In genomic region chr12:110741795-110742717, GRCh38 we compare ENCODE assay signal across 8 cellular contexts. TPM values are rescaled to one million over a fixed set of nuclear protein-coding genes. Genes with fewer than 3 reads are reported as not detected.
A peak's percentile ranks its signal among the peaks of the same experiment; 100 is the strongest.
DNase-seq lines count a peak whose midpoint lies in the region; ATAC-seq, FAIRE-seq and TF ChIP-seq lines count a peak whose summit lies in the region.

No MANE protein-coding gene starts in this region.

- POLR2A ChIA-PET in HepG2 (lab: Yijun Ruan, JAX) = interaction anchor here (1.0 to 1.3 kb wide), 5 partner anchors 9 to 274 kb away, joined by 3 to 6 read pairs (median 3); partner anchors contain the start of genes FAM216A and GPN3

- H3K9ac ChIP-seq in HUES48 (ENCODE audit: low read depth, low read length) (peak overlapping the region; percentile 91), HepG2 (ENCODE audit: insufficient read depth, low read depth, low read length) (peak overlapping the region; percentile 94)

- DNase-seq in SJSA1 (ENCODE audit: low read depth in 1 of 2, low spot score in 2 of 2) (peak; percentile 40 to 54), cerebellum (ENCODE audit: low spot score) (peak; percentile 30), HepG2 (ENCODE audit: low spot score) (no peak), stomach (peak; percentile 28)
- DNase-seq in central memory CD4-positive, alpha-beta T cell = no peak

- TF ChIP-seq EP300 in HepG2 (IDR thresholded peaks at IDR 0.05; ENCODE audit: low read depth in 2 of 2, low read length in 2 of 2) (no peak), HepG2 (CRISPR knock-in tag; IDR thresholded peaks at IDR 0.05; ENCODE audit: borderline replicate concordance) (no peak), stomach (IDR thresholded peaks at IDR 0.05) (no peak)

- no peak overlapping the region for H2AFZ ChIP-seq in HepG2 (ENCODE audit: low read length)

- TF ChIP-seq POLR2A in HepG2 (IDR thresholded peaks at IDR 0.05; ENCODE audit: insufficient read depth in 1 of 2, low read depth in 2 of 2, low read length in 2 of 2) (peak in 1 of 2 experiments; percentile 55; a peak in 2 of 4 replicates), stomach (IDR thresholded peaks at IDR 0.05) (no peak)

- H3K27me3 ChIP-seq in HUES48 (ENCODE audit: control insufficient read depth, insufficient read depth, low read length) (no peaks in the 10 kb centered on the region), SJSA1 (replicated peaks) (no peaks in the 10 kb centered on the region), HepG2 (ENCODE audit: control insufficient read depth in 1 of 2, insufficient read depth in 2 of 2, low read length in 2 of 2) (no peaks in the 10 kb centered on the region; a peak in 1 of 5 replicates), stomach (no peaks in the 10 kb centered on the region)

- no peak for TF ChIP-seq RAD21 in HepG2 (CRISPR knock-in tag; IDR thresholded peaks at IDR 0.05)

- peaks cover 54% of the 10 kb centered on the region for H3K79me2 ChIP-seq in HepG2 (ENCODE audit: insufficient read depth, low read length)

- peak overlapping the region; percentile 78 for H3K4me2 ChIP-seq in HepG2 (ENCODE audit: low read depth, low read length)

- ATAC-seq in GM19372 (IDR thresholded peaks at IDR 0.05; ENCODE audit: low read depth, unreplicated experiment) (peak; percentile 5), HepG2 (peak; percentile 21)

- BruUV-seq in HepG2 (replicated peaks; lab: Mats Ljungman, UMichigan) = no TSS peak

- no peak for TF ChIP-seq CTCF in C4-2B (conservative IDR thresholded peaks at IDR 0.05)
- no peak for TF ChIP-seq CTCF in HepG2 (CRISPR knock-in tag; IDR thresholded peaks at IDR 0.05)
- TF ChIP-seq CTCF in stomach (IDR thresholded peaks at IDR 0.05) = no peak

- H3K27ac ChIP-seq in C4-2B = peak overlapping the region; percentile 97
- H3K27ac ChIP-seq in HUES48 (ENCODE audit: low read depth, low read length) = peak overlapping the region; percentile 76
- H3K27ac ChIP-seq in SJSA1 = peak overlapping the region; percentile 98
- H3K27ac ChIP-seq in HepG2 (ENCODE audit: extremely low read length, insufficient read depth, low read length) = peak overlapping the region; percentile 87
- peak overlapping the region; percentile 93 to 97 (median 95) for H3K27ac ChIP-seq in stomach

- CTCF ChIA-PET in HepG2 (lab: Yijun Ruan, JAX; ENCODE audit: low intra/inter-chr PET ratio, low total read pairs) = no interaction called here

- no peaks in the 10 kb centered on the region for H3K9me3 ChIP-seq in HUES48 (ENCODE audit: control insufficient read depth, insufficient read depth, low read length)
- H3K9me3 ChIP-seq in SJSA1 (replicated peaks) = no peaks in the 10 kb centered on the region
- H3K9me3 ChIP-seq in HepG2 (ENCODE audit: low read length) = no peaks in the 10 kb centered on the region
- no peaks in the 10 kb centered on the region for H3K9me3 ChIP-seq in stomach

- peaks cover 26% of the 10 kb centered on the region for H3K4me1 ChIP-seq in HUES48 (ENCODE audit: control insufficient read depth, insufficient read depth, low read length)
- H3K4me1 ChIP-seq in SJSA1 (replicated peaks) = peaks cover 53% of the 10 kb centered on the region
- H3K4me1 ChIP-seq in HepG2 (ENCODE audit: insufficient read depth, low read length) = peaks cover 60% of the 10 kb centered on the region
- peaks cover 42 to 70% (median 55%) of the 10 kb centered on the region in 4 donors for H3K4me1 ChIP-seq in stomach

- no peak for FAIRE-seq in HepG2 (lab: Jason Lieb, UNC)

- peaks cover 50% of the 10 kb centered on the region for H4K20me1 ChIP-seq in HepG2 (ENCODE audit: insufficient read depth, low read length)

- H3K4me3 ChIP-seq in HUES48 (ENCODE audit: low read depth, low read length) (peak overlapping the region; percentile 90), SJSA1 (peak overlapping the region; percentile 91), HepG2 (replicated peaks in 1 of 3; ENCODE audit: insufficient read depth in 1 of 3, low read depth in 2 of 3, low read length in 3 of 3) (peak overlapping the region; percentile 86 to 96 (median 96)), stomach (peak overlapping the region; percentile 81 to 99 (median 89))

- in situ Hi-C loops in HepG2 (cut with HindIII; ENCODE audit: extremely low pct_ligation_motif_present, low pct_unique_long_range_greater_than_20kb) = loop anchor here (5.0 kb wide), 1 partner anchor 85 kb away; no protein-coding TSS in a partner anchor

- H3K36me3 ChIP-seq in HUES48 (ENCODE audit: control insufficient read depth, insufficient read depth, low read length) (peaks cover 10% of the 10 kb centered on the region; the same call in 1 of the 2 replicates), SJSA1 (peaks cover 28% of the 10 kb centered on the region), HepG2 (replicated peaks in 1 of 2; ENCODE audit: control insufficient read depth in 1 of 2, insufficient read depth in 2 of 2, low read length in 2 of 2) (peaks cover 1 to 6% of the 10 kb centered on the region in 2 experiments; a peak in 3 of 5 replicates), stomach (no peaks in the 10 kb centered on the region)

- WGBS in HepG2 (ENCODE audit: low lambda C conversion rate) = 2% methylated on average over 37 of the region's 53 CpGs
- WGBS in stomach, 5 donors = 0 to 1% (median 0%) methylated on average over 27 to 53 of the region's 53 CpGs

- intact Hi-C loops in HepG2 (cut with micrococcal nuclease; ENCODE audit: unreplicated experiment) (loop anchor here (5.0 kb wide), 1 partner anchor 85 kb away; no protein-coding TSS in a partner anchor), stomach (cut with DNase I; ENCODE audit: low total_unique reads) (no loop called here)

TF ChIP-seq in HepG2, 621 proteins besides CTCF, POLR2A, EP300 and RAD21 (continues in another document):
- TF ChIP-seq EEA1 (CRISPR knock-in tag; IDR thresholded peaks at IDR 0.05; ENCODE audit: borderline replicate concordance) = 0 out of 2 replicates have a peak, but pooled peaks have one; percentile 5
- TF ChIP-seq PAWR (CRISPR knock-in tag; IDR thresholded peaks at IDR 0.05; ENCODE audit: borderline replicate concordance) = no peak
- TF ChIP-seq ZNF274 (CRISPR knock-in tag; IDR thresholded peaks at IDR 0.05) = no peak

RNA-seq across cellular contexts. Expression of gene PPP1CC, which starts 0.6 kb away (rescaled TPM):
- 143 and 154 TPM in 2 replicates for total RNA-seq in SJSA1 (2014; rRNA removed; shearing (Covaris generic))
- 129 TPM for total RNA-seq in cerebellum
- 187 and 277 TPM in 2 replicates for total RNA-seq in HepG2 (2016; rRNA removed; fragmentation: Illumina TruSeq; extraction: Trizol)
- total RNA-seq in HepG2 (2016; cell fraction: cytosol; rRNA removed; fragmentation: Illumina TruSeq; extraction: Trizol; ENCODE audit: low read depth) = 112 and 117 TPM in 2 replicates
- total RNA-seq in HepG2 (2016; cell fraction: insoluble cytoplasmic fraction; rRNA removed; fragmentation: Illumina TruSeq; extraction: Trizol) = 187 and 271 TPM in 2 replicates
- 307 and 332 TPM in 2 replicates for total RNA-seq in HepG2 (2016; cell fraction: membrane; rRNA removed; fragmentation: Illumina TruSeq; extraction: Trizol)
- total RNA-seq in HepG2 (2016; cell fraction: nucleus; rRNA removed; fragmentation: Illumina TruSeq; extraction: Trizol) = 113 and 126 TPM in 2 replicates
- 133 and 178 TPM in 2 replicates for polyA plus RNA-seq in HepG2 (2011; rRNA removed)
- 72.4 and 101 TPM in 2 replicates for polyA plus RNA-seq in HepG2 (2011; cell fraction: cytosol; rRNA removed)
- 48.0 and 54.4 TPM in 2 replicates for polyA plus RNA-seq in HepG2 (2011; cell fraction: nucleus; rRNA removed)
- polyA plus RNA-seq in HepG2 (2012) = 156 and 233 TPM in 2 replicates
- 144 and 159 TPM in 2 replicates for polyA plus RNA-seq in HepG2 (2016; cell fraction: cytosol; fragmentation: Illumina TruSeq; extraction: Trizol; ENCODE audit: low read depth)
- polyA plus RNA-seq in HepG2 (2016; cell fraction: insoluble cytoplasmic fraction; fragmentation: Illumina TruSeq; extraction: Trizol; ENCODE audit: low read depth) = 329 and 330 TPM in 2 replicates
- 307 and 315 TPM in 2 replicates for polyA plus RNA-seq in HepG2 (2016; cell fraction: membrane; fragmentation: Illumina TruSeq; extraction: Trizol; ENCODE audit: low read depth)
- 168 and 174 TPM in 2 replicates for polyA plus RNA-seq in HepG2 (2016; cell fraction: nucleus; fragmentation: Illumina TruSeq; extraction: Trizol; ENCODE audit: insufficient read depth, low read depth)
- polyA minus RNA-seq in HepG2 (2011; rRNA and poly(A)+ RNA removed; ENCODE audit: low replicate concordance) = 69.1 TPM in 2 replicates
- 110 and 111 TPM in 2 replicates for polyA minus RNA-seq in HepG2 (2011; cell fraction: cytosol; rRNA and poly(A)+ RNA removed)
- polyA minus RNA-seq in HepG2 (2011; cell fraction: nucleus; rRNA and poly(A)+ RNA removed) = 115 and 125 TPM in 2 replicates
- 100 to 1,000 TPM in 2 of 5 donors, 10 to 100 TPM in 3; 44.9 to 205 (median 88.7) TPM for total RNA-seq in stomach
- 100 to 1,000 TPM in 1 of 3 donors, 10 to 100 TPM in 2; 59.2 to 129 (median 91.8) TPM for polyA plus RNA-seq in stomach

RNA-seq across cellular contexts. Expression of gene HVCN1, which starts 53.1 kb away (rescaled TPM):
- total RNA-seq in SJSA1 (2014; rRNA removed; shearing (Covaris generic)) = not detected in 2 replicates
- total RNA-seq in cerebellum (4.1 TPM), HepG2 (2016; rRNA removed; fragmentation: Illumina TruSeq; extraction: Trizol) (0.20 and 0.49 TPM in 2 replicates), stomach (1 to 10 TPM in 3 of 5 donors, not detected in 2; 1.3 to 7.0 (median 5.1) TPM)
- not detected in 2 replicates for total RNA-seq in HepG2 (2016; cell fraction: cytosol; rRNA removed; fragmentation: Illumina TruSeq; extraction: Trizol; ENCODE audit: low read depth)
- total RNA-seq in HepG2 (2016; cell fraction: insoluble cytoplasmic fraction; rRNA removed; fragmentation: Illumina TruSeq; extraction: Trizol) = 0.36 and 0.54 TPM in 2 replicates
- 0.14 and 0.37 TPM in 2 replicates for total RNA-seq in HepG2 (2016; cell fraction: membrane; rRNA removed; fragmentation: Illumina TruSeq; extraction: Trizol)
- total RNA-seq in HepG2 (2016; cell fraction: nucleus; rRNA removed; fragmentation: Illumina TruSeq; extraction: Trizol) = 0.47 and 0.53 TPM in 2 replicates
- polyA plus RNA-seq in HepG2 (2011; rRNA removed) (0.88 and 1.3 TPM in 2 replicates), stomach (1 to 10 TPM; 3.7 to 5.5 (median 4.4) TPM)
- 0.59 and 0.87 TPM in 2 replicates for polyA plus RNA-seq in HepG2 (2011; cell fraction: cytosol; rRNA removed)
- polyA plus RNA-seq in HepG2 (2011; cell fraction: nucleus; rRNA removed) = 0.33 and 0.35 TPM in 2 replicates
- polyA plus RNA-seq in HepG2 (2012) = 0.47 and 0.50 TPM in 2 replicates
- 0.16 and 0.32 TPM in 2 replicates for polyA plus RNA-seq in HepG2 (2016; cell fraction: cytosol; fragmentation: Illumina TruSeq; extraction: Trizol; ENCODE audit: low read depth)
- 0.36 and 0.67 TPM in 2 replicates for polyA plus RNA-seq in HepG2 (2016; cell fraction: insoluble cytoplasmic fraction; fragmentation: Illumina TruSeq; extraction: Trizol; ENCODE audit: low read depth)
- polyA plus RNA-seq in HepG2 (2016; cell fraction: membrane; fragmentation: Illumina TruSeq; extraction: Trizol; ENCODE audit: low read depth) = 0.29 TPM in 1 of 2 replicates, not detected in the other
- 0.49 and 0.82 TPM in 2 replicates for polyA plus RNA-seq in HepG2 (2016; cell fraction: nucleus; fragmentation: Illumina TruSeq; extraction: Trizol; ENCODE audit: insufficient read depth, low read depth)
- 0.16 and 0.64 TPM in 2 replicates for polyA minus RNA-seq in HepG2 (2011; rRNA and poly(A)+ RNA removed; ENCODE audit: low replicate concordance)
- polyA minus RNA-seq in HepG2 (2011; cell fraction: cytosol; rRNA and poly(A)+ RNA removed) = not detected in 2 replicates
- 0.50 TPM in 1 of 2 replicates, not detected in the other for polyA minus RNA-seq in HepG2 (2011; cell fraction: nucleus; rRNA and poly(A)+ RNA removed)

Comparison
In these comparisons a context has a peak if more than half of its experiments do, and no peak if none do; other contexts are left out.
1. DNase-seq: peak in SJSA1 (2 of 2), cerebellum (single experiment) and stomach (single experiment); none in HepG2 (single experiment) and central memory CD4-positive, alpha-beta T cell (single experiment).
2. Peak in every context shown above with its lines, with median percentiles within 50 percentile points of each other: H3K27ac ChIP-seq and H3K4me3 ChIP-seq.